In genomic region chr4:119233750-119234149, GRCh38 we compare ENCODE assay signal across 13 cellular contexts. TPM values are rescaled to one million over a fixed set of nuclear protein-coding genes. Genes with fewer than 3 reads are reported as not detected.
DNase-seq lines count a peak whose midpoint lies in the region; ATAC-seq and TF ChIP-seq lines count a peak whose summit lies in the region.
"Had no signal": no experiment of that assay in that cellular context is flagged by ENCODE, and none has a peak within 500 bp of the region (broad histone marks: within the 10 kb centered on the region; RNA-seq: fewer than 3 reads in every experiment).

No MANE protein-coding gene starts in this region.

- peaks cover 32% of the 10 kb centered on the region for H3K4me1 Mint-ChIP-seq in activated CD4-positive, alpha-beta memory T cell treated with anti-CD3 and anti-CD28 coated beads, Interleukin-2, amount 10 ng/mL, durations not matched to agents 7 days and 5 days

- H3K9me3 ChIP-seq in heart right ventricle = peaks cover 0 to 6% (median 0%) of the 10 kb centered on the region in 11 donors

- H3K27me3 Mint-ChIP-seq in activated CD4-positive, alpha-beta memory T cell treated with anti-CD3 and anti-CD28 coated beads, Interleukin-2, amount 10 ng/mL, durations not matched to agents 7 days and 5 days = no peaks in the 10 kb centered on the region

- POLR2A ChIA-PET in activated CD4-positive, alpha-beta memory T cell treated with anti-CD3 and anti-CD28 coated beads, Interleukin-2, amount 10 ng/mL, durations not matched to agents 7 days and 5 days (lab: Charles Lee) = interaction anchor here (2.3 kb wide), 1 partner anchor 21 kb away, joined by 6 read pairs; the partner anchor contains the start of gene USP53

- ATAC-seq in Right ventricle myocardium superior (ENCODE audit: poor library complexity) = peak; percentile 7
- ATAC-seq in heart right ventricle = peak; percentile 38 to 60 (median 52)
- no peak for ATAC-seq in GM21576 (IDR thresholded peaks at IDR 0.05; ENCODE audit: unreplicated experiment)

- peaks cover 2% of the 10 kb centered on the region for H3K9me3 Mint-ChIP-seq in activated CD4-positive, alpha-beta memory T cell treated with anti-CD3 and anti-CD28 coated beads, Interleukin-2, amount 10 ng/mL, durations not matched to agents 7 days and 5 days

- CTCF ChIA-PET in activated CD4-positive, alpha-beta memory T cell treated with anti-CD3 and anti-CD28 coated beads, Interleukin-2, amount 10 ng/mL, durations not matched to agents 7 days and 5 days (lab: Charles Lee) = interaction anchor here (1.4 kb wide), 1 partner anchor 21 kb away, joined by 5 read pairs; the partner anchor contains the start of gene USP53

- H3K27ac ChIP-seq in heart right ventricle (peak overlapping the region in 6 of 10 donors; percentile 2 to 57 (median 31)), caudate nucleus (ENCODE audit: low read depth, low read length) (no peak overlapping the region)
- H3K27ac ChIP-seq: WERI-Rb-1 had no signal

- H3K4me1 ChIP-seq in heart right ventricle = peaks cover 0 to 36% (median 24%) of the 10 kb centered on the region in 9 donors

- WGBS in heart right ventricle, 2 donors = 10 to 20% methylated on average over 3 of the region's 3 CpGs

- no peak overlapping the region for H3K4me3 ChIP-seq in heart right ventricle
- H3K4me3 ChIP-seq: lung, smooth muscle cell had no signal

- no peak for DNase-seq in Right ventricle myocardium superior
- no peak for DNase-seq in cardiac septum (ENCODE audit: low spot score)
- no peak for DNase-seq in activated CD4-positive, alpha-beta memory T cell treated with anti-CD3 and anti-CD28 coated beads, Interleukin-2, amount 10 ng/mL, durations not matched to agents 7 days and 5 days
- no peak for DNase-seq in heart right ventricle
- no peak for DNase-seq in caudate nucleus (lab: John Stamatoyannopoulos, UW)
- DNase-seq in DMS153 treated with DMSO at 0.1 percent for 48 hours (lab: John Stamatoyannopoulos, UW; ENCODE audit: unreplicated experiment) = no peak
- DNase-seq in DMS 273 treated with DMSO at 0.1 percent for 48 hours (lab: John Stamatoyannopoulos, UW) = no peak
- DNase-seq: NCI-H82; stimulated activated naive CD4-positive, alpha-beta T cell; WERI-Rb-1 had no signal

- intact Hi-C loops in Right ventricle myocardium superior (cut with DNase I) (no loop called here), cardiac septum (cut with DNase I) (no loop called here), heart right ventricle (cut with DNase I) (no loop called here)

- peak overlapping the region; percentile 55 for H3K27ac Mint-ChIP-seq in activated CD4-positive, alpha-beta memory T cell treated with anti-CD3 and anti-CD28 coated beads, Interleukin-2, amount 10 ng/mL, durations not matched to agents 7 days and 5 days

- no peak overlapping the region for H3K4me3 Mint-ChIP-seq in activated CD4-positive, alpha-beta memory T cell treated with anti-CD3 and anti-CD28 coated beads, Interleukin-2, amount 10 ng/mL, durations not matched to agents 7 days and 5 days

- H3K36me3 Mint-ChIP-seq in activated CD4-positive, alpha-beta memory T cell treated with anti-CD3 and anti-CD28 coated beads, Interleukin-2, amount 10 ng/mL, durations not matched to agents 7 days and 5 days (ENCODE audit: low read depth) = peaks cover 18% of the 10 kb centered on the region

- peaks cover 0 to 37% (median 13%) of the 10 kb centered on the region in 9 donors for H3K36me3 ChIP-seq in heart right ventricle
- H3K36me3 ChIP-seq: WERI-Rb-1 had no signal

- TF ChIP-seq CTCF in heart right ventricle (IDR thresholded peaks at IDR 0.05) = no peak

- H3K27me3 ChIP-seq in heart right ventricle = no peaks in the 10 kb centered on the region

RNA-seq across cellular contexts. Expression of gene USP53, which starts 21.2 kb away (rescaled TPM):
- 34.7 TPM for total RNA-seq in Right ventricle myocardium superior
- 49.7 TPM for total RNA-seq in cardiac septum
- total RNA-seq in activated CD4-positive, alpha-beta memory T cell treated with anti-CD3 and anti-CD28 coated beads, Interleukin-2, amount 10 ng/mL, durations not matched to agents 7 days and 5 days = 1 to 10 TPM; 6.5 to 7.1 TPM
- total RNA-seq in heart right ventricle = 10 to 100 TPM; 26.4 to 64.6 (median 41.8) TPM
- 10 to 100 TPM; 12.5 to 45.2 TPM for polyA plus RNA-seq in heart right ventricle
